1 cellular context compared by ENCODE assay signal in genomic region chr15:78082743-78083110, GRCh38.
TF ChIP-seq lines count a peak whose summit lies in the region.

No MANE protein-coding gene starts in this region.

TF ChIP-seq in HepG2, 621 proteins besides CTCF, POLR2A, EP300 and RAD21:
- TF ChIP-seq ZNF768 (CRISPR knock-in tag; IDR thresholded peaks at IDR 0.05) = peak; percentile 94
- no peak for TF ChIP-seq NFYC (CRISPR knock-in tag; IDR thresholded peaks at IDR 0.05)
- TF ChIP-seq, protein P1, sequence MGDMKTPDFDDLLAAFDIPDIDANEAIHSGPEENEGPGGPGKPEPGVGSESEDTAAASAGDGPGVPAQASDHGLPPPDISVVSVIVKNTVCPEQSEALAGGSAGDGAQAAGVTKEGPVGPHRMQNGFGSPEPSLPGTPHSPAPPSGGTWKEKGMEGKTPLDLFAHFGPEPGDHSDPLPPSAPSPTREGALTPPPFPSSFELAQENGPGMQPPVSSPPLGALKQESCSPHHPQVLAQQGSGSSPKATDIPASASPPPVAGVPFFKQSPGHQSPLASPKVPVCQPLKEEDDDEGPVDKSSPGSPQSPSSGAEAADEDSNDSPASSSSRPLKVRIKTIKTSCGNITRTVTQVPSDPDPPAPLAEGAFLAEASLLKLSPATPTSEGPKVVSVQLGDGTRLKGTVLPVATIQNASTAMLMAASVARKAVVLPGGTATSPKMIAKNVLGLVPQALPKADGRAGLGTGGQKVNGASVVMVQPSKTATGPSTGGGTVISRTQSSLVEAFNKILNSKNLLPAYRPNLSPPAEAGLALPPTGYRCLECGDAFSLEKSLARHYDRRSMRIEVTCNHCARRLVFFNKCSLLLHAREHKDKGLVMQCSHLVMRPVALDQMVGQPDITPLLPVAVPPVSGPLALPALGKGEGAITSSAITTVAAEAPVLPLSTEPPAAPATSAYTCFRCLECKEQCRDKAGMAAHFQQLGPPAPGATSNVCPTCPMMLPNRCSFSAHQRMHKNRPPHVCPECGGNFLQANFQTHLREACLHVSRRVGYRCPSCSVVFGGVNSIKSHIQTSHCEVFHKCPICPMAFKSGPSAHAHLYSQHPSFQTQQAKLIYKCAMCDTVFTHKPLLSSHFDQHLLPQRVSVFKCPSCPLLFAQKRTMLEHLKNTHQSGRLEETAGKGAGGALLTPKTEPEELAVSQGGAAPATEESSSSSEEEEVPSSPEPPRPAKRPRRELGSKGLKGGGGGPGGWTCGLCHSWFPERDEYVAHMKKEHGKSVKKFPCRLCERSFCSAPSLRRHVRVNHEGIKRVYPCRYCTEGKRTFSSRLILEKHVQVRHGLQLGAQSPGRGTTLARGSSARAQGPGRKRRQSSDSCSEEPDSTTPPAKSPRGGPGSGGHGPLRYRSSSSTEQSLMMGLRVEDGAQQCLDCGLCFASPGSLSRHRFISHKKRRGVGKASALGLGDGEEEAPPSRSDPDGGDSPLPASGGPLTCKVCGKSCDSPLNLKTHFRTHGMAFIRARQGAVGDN (CRISPR knock-in tag; IDR thresholded peaks at IDR 0.05) = peak; percentile 29; the same call in 1 of the 2 replicates
